ENCODE assay signal across 18 cellular contexts in genomic region chr9:130665029-130665430, GRCh38. TPM values are rescaled to one million over a fixed set of nuclear protein-coding genes. Genes with fewer than 3 reads are reported as not detected.
A peak's percentile ranks its signal among the peaks of the same experiment; 100 is the strongest.
DNase-seq lines count a peak whose midpoint lies in the region; ATAC-seq lines count a peak whose summit lies in the region.
"Had no signal": no experiment of that assay in that cellular context is flagged by ENCODE, and none has a peak within 500 bp of the region (broad histone marks: within the 10 kb centered on the region; RNA-seq: fewer than 3 reads in every experiment).

No MANE protein-coding gene starts in this region.

- no peak overlapping the region for H3K9ac ChIP-seq in iPS-15b (ENCODE audit: low read depth, low read length)

- H3K9me3 ChIP-seq in iPS-15b (ENCODE audit: control insufficient read depth, insufficient read depth, low read length) = no peaks in the 10 kb centered on the region
- H3K9me3 ChIP-seq: heart left ventricle, spleen had no signal

- H3K27me3 ChIP-seq in iPS-15b (ENCODE audit: control insufficient read depth, insufficient read depth, low read length) = peaks cover 91% of the 10 kb centered on the region

- POLR2A ChIA-PET in T-cell (lab: Charles Lee) = interaction anchor here in 1 of 2 donors (0.6 kb wide), 1 partner anchor 8 kb away, joined by 3 read pairs; no protein-coding TSS in a partner anchor

- H3K36me3 Mint-ChIP-seq in activated T-cell treated with anti-CD3 and anti-CD28 coated beads, Interleukin-2, amount 50 U/mL, for 72 hours (ENCODE audit: insufficient read depth in 2 of 2) = peaks cover 0 to 3% of the 10 kb centered on the region in 2 donors
- no peaks in the 10 kb centered on the region for H3K36me3 Mint-ChIP-seq in activated T-cell treated with anti-CD3 and anti-CD28 coated beads, Interleukin-2, amount 50 U/mL, for 24 hours (ENCODE audit: low read depth)
- no peaks in the 10 kb centered on the region for H3K36me3 Mint-ChIP-seq in T-cell
- no peaks in the 10 kb centered on the region for H3K36me3 Mint-ChIP-seq in stimulated activated effector memory CD8-positive, alpha-beta T cell treated with anti-CD3 and anti-CD28 coated beads, Interleukin-12 subunit alpha, Interleukin-12 subunit beta, amount 100 ng/mL, for 72 hours
- H3K36me3 Mint-ChIP-seq: activated naive CD4-positive, alpha-beta T cell treated with anti-CD3 and anti-CD28 coated beads, Interleukin-2, amount 10 ng/mL, durations not matched to agents 7 days and 5 days had no signal

- H3K4me1 ChIP-seq in iPS-15b (ENCODE audit: control insufficient read depth, insufficient read depth, low read length) = peaks cover 5% of the 10 kb centered on the region

- H3K36me3 ChIP-seq in iPS-15b (ENCODE audit: control insufficient read depth, insufficient read depth, low read length) = no peaks in the 10 kb centered on the region
- H3K36me3 ChIP-seq: heart left ventricle, spleen had no signal

- peaks cover 56% of the 10 kb centered on the region for H3K27me3 Mint-ChIP-seq in activated T-cell treated with anti-CD3 and anti-CD28 coated beads, Interleukin-2, amount 50 U/mL, for 72 hours (ENCODE audit: low read depth)
- H3K27me3 Mint-ChIP-seq in activated T-cell treated with anti-CD3 and anti-CD28 coated beads, Interleukin-2, amount 50 U/mL, for 24 hours = peaks cover 78% of the 10 kb centered on the region
- H3K27me3 Mint-ChIP-seq in T-cell = peaks cover 32 to 66% of the 10 kb centered on the region in 2 donors

- H3K27ac Mint-ChIP-seq in activated T-cell treated with anti-CD3 and anti-CD28 coated beads, Interleukin-2, amount 50 U/mL, for 72 hours = peak overlapping the region; percentile 43
- no peak overlapping the region for H3K27ac Mint-ChIP-seq in activated T-cell treated with anti-CD3 and anti-CD28 coated beads, Interleukin-2, amount 50 U/mL, for 24 hours
- H3K27ac Mint-ChIP-seq in T-cell = no peak overlapping the region
- H3K27ac Mint-ChIP-seq in stimulated activated effector memory CD8-positive, alpha-beta T cell treated with anti-CD3 and anti-CD28 coated beads, Interleukin-12 subunit alpha, Interleukin-12 subunit beta, amount 100 ng/mL, for 72 hours = no peak overlapping the region

- H3K9me3 Mint-ChIP-seq in activated T-cell treated with anti-CD3 and anti-CD28 coated beads, Interleukin-2, amount 50 U/mL, for 72 hours = no peaks in the 10 kb centered on the region
- H3K9me3 Mint-ChIP-seq in activated T-cell treated with anti-CD3 and anti-CD28 coated beads, Interleukin-2, amount 50 U/mL, for 24 hours = no peaks in the 10 kb centered on the region
- H3K9me3 Mint-ChIP-seq in T-cell = no peaks in the 10 kb centered on the region
- H3K9me3 Mint-ChIP-seq in stimulated activated effector memory CD8-positive, alpha-beta T cell treated with anti-CD3 and anti-CD28 coated beads, Interleukin-12 subunit alpha, Interleukin-12 subunit beta, amount 100 ng/mL, for 72 hours = no peaks in the 10 kb centered on the region
- H3K9me3 Mint-ChIP-seq: activated naive CD4-positive, alpha-beta T cell treated with anti-CD3 and anti-CD28 coated beads, Interleukin-2, amount 10 ng/mL, durations not matched to agents 7 days and 5 days had no signal

- peaks cover 22% of the 10 kb centered on the region for H3K4me1 Mint-ChIP-seq in activated T-cell treated with anti-CD3 and anti-CD28 coated beads, Interleukin-2, amount 50 U/mL, for 72 hours (ENCODE audit: low read depth)
- H3K4me1 Mint-ChIP-seq in activated T-cell treated with anti-CD3 and anti-CD28 coated beads, Interleukin-2, amount 50 U/mL, for 24 hours (ENCODE audit: low read depth) = peaks cover 33% of the 10 kb centered on the region
- peaks cover 20 to 34% (median 33%) of the 10 kb centered on the region in 3 donors for H3K4me1 Mint-ChIP-seq in T-cell
- peaks cover 23% of the 10 kb centered on the region for H3K4me1 Mint-ChIP-seq in stimulated activated effector memory CD8-positive, alpha-beta T cell treated with anti-CD3 and anti-CD28 coated beads, Interleukin-12 subunit alpha, Interleukin-12 subunit beta, amount 100 ng/mL, for 72 hours

- CTCF ChIA-PET in T-cell (lab: Charles Lee) = interaction anchor here in 1 of 2 donors (0.6 kb wide), 1 partner anchor 132 kb away, joined by 10 read pairs; no protein-coding TSS in a partner anchor

- peak overlapping the region; percentile 49 for H3K4me3 ChIP-seq in iPS-15b (ENCODE audit: low read depth, low read length)

- DNase-seq in activated T-cell treated with anti-CD3 and anti-CD28 coated beads, Interleukin-2, amount 50 U/mL, for 72 hours = no peak
- DNase-seq in activated T-cell treated with anti-CD3 and anti-CD28 coated beads, Interleukin-2, amount 50 U/mL, for 24 hours = no peak
- DNase-seq in T-cell = no peak
- no peak for DNase-seq in stimulated activated effector memory CD8-positive, alpha-beta T cell treated with anti-CD3 and anti-CD28 coated beads, Interleukin-12 subunit alpha, Interleukin-12 subunit beta, amount 100 ng/mL, for 72 hours (ENCODE audit: low spot score in 2 of 2)
- DNase-seq in activated effector memory CD4-positive, alpha-beta T cell treated with anti-CD3 and anti-CD28 coated beads, Interleukin-2, amount 50 U/mL, for 16 hours = no peak
- DNase-seq: activated naive CD4-positive, alpha-beta T cell treated with anti-CD3 and anti-CD28 coated beads, Interleukin-2, amount 10 ng/mL, durations not matched to agents 7 days and 5 days; Calu3; heart left ventricle; KG1; NCI-H1436; NCI-H524 treated with DMSO at 0.1 percent for 48 hours; occipital lobe; SHP77 treated with DMSO at 0.1 percent for 48 hours; spleen had no signal

- ATAC-seq in activated T-cell treated with anti-CD3 and anti-CD28 coated beads, Interleukin-2, amount 50 U/mL, for 72 hours (replicated peaks in 1 of 2) = no peak
- ATAC-seq in T-cell (replicated peaks in 1 of 4) (no peak), HG03175 (IDR thresholded peaks at IDR 0.05; ENCODE audit: unreplicated experiment) (no peak), HG03442 (IDR thresholded peaks at IDR 0.05; ENCODE audit: unreplicated experiment) (no peak)
- no peak for ATAC-seq in stimulated activated effector memory CD8-positive, alpha-beta T cell treated with anti-CD3 and anti-CD28 coated beads, Interleukin-12 subunit alpha, Interleukin-12 subunit beta, amount 100 ng/mL, for 72 hours
- ATAC-seq: heart left ventricle had no signal

- peak overlapping the region; percentile 22 to 71 for H3K4me3 Mint-ChIP-seq in activated T-cell treated with anti-CD3 and anti-CD28 coated beads, Interleukin-2, amount 50 U/mL, for 72 hours
- H3K4me3 Mint-ChIP-seq in activated T-cell treated with anti-CD3 and anti-CD28 coated beads, Interleukin-2, amount 50 U/mL, for 24 hours = no peak overlapping the region
- peak overlapping the region in 2 of 3 donors; percentile 54 to 85 for H3K4me3 Mint-ChIP-seq in T-cell
- H3K4me3 Mint-ChIP-seq in stimulated activated effector memory CD8-positive, alpha-beta T cell treated with anti-CD3 and anti-CD28 coated beads, Interleukin-12 subunit alpha, Interleukin-12 subunit beta, amount 100 ng/mL, for 72 hours = peak overlapping the region; percentile 11
- H3K4me3 Mint-ChIP-seq: activated naive CD4-positive, alpha-beta T cell treated with anti-CD3 and anti-CD28 coated beads, Interleukin-2, amount 10 ng/mL, durations not matched to agents 7 days and 5 days had no signal

RNA-seq across cellular contexts. Expression of gene PRDM12, which starts 0.6 kb away (rescaled TPM):
- not detected for total RNA-seq in activated T-cell treated with anti-CD3 and anti-CD28 coated beads, Interleukin-2, amount 50 U/mL, for 72 hours
- total RNA-seq in T-cell = under 1 TPM in 3 of 5 donors, not detected in 2; 0.13 to 0.19 (median 0.16) TPM
- total RNA-seq: Calu3, occipital lobe, spleen, temporal lobe had no signal

RNA-seq across cellular contexts. Expression of gene EXOSC2, which starts 28.6 kb away (rescaled TPM):
- total RNA-seq in activated T-cell treated with anti-CD3 and anti-CD28 coated beads, Interleukin-2, amount 50 U/mL, for 72 hours = 10 to 100 TPM; 43.7 to 55.0 TPM
- 10 to 100 TPM; 49.1 to 59.1 (median 52.1) TPM for total RNA-seq in T-cell
